8 cellular contexts compared by ENCODE assay signal in the genomic region with DNA sequence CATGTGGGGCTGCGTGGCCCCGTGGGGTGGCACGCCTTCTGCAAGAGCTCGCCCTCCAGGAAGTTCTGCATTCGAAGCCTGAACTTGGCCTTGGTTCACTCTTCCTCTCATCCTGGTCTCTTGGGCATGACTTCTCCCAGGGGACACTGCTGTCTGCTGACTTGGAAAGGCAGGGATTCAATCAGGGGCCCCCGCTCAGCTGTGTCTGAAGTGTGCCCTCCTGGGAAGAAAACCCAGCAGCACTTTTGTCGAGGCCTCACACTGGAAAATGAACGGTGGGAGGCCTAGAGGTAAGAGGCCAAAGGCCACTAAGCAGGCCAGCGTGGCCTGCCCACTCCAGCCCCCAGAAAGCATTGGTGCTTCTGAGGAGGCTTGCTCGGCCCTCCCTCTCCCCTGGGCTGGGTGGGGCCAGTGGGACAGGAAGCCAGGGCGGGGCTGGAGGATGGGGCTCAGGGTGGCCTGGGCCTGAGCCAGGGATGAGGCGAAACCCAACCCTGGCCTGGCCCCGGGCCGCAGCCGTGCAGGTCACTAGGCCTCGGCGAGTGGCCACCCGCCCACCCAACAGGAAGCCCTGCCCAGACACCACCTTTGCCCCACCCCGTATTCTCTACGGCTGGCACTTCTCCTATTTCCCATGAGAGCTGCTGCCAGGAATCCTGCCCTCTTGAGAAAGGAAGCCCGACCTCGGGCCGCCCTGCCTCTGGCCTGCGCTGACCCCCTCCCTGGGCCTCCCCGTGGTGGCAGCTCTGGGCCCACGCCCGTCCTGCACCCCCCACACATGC.
A peak's percentile ranks its signal among the peaks of the same experiment; 100 is the strongest.
DNase-seq lines count a peak whose midpoint lies in the region; ATAC-seq and TF ChIP-seq lines count a peak whose summit lies in the region.

No MANE protein-coding gene starts in this region.

- TF ChIP-seq POLR2A in spleen (IDR thresholded peaks at IDR 0.05): no peak

- DNase-seq in Panc1 (ENCODE audit: low read depth, low spot score) (no peak), iPS-NIHi11 (ENCODE audit: low spot score) (peak; percentile 76), spleen (peak; percentile 94)
- peak; percentile 59 for DNase-seq in activated naive CD8-positive, alpha-beta T cell treated with anti-CD3 and anti-CD28 coated beads, Interleukin-2, amount 50 U/mL, for 24 hours

- H3K9me3 ChIP-seq in Panc1 (ENCODE audit: control insufficient read depth, insufficient read depth, low read depth, low read length) (no peaks in the 10 kb centered on the region), spleen (no peaks in the 10 kb centered on the region)

- CTCF ChIA-PET in Panc1 (lab: Charles Lee): no interaction called here

- 9 to 40% (median 12%) methylated on average over 15 to 27 of the region's 27 CpGs for WGBS in spleen, 5 donors

- no peaks in the 10 kb centered on the region for H3K36me3 ChIP-seq in Panc1 (ENCODE audit: control insufficient read depth, insufficient read depth, low read length)
- H3K36me3 ChIP-seq in spleen: no peaks in the 10 kb centered on the region

- no peak for TF ChIP-seq CTCF in Panc1 (IDR thresholded peaks at IDR 0.05)
- no peak for TF ChIP-seq CTCF in spleen (IDR thresholded peaks at IDR 0.05 in 8 of 11, conservative IDR thresholded peaks at IDR 0.05 in 3 of 11)

- H3K4me3 Mint-ChIP-seq in activated naive CD8-positive, alpha-beta T cell treated with anti-CD3 and anti-CD28 coated beads, Interleukin-2, amount 50 U/mL, for 24 hours: no peak overlapping the region

- H3K4me1 Mint-ChIP-seq in activated naive CD8-positive, alpha-beta T cell treated with anti-CD3 and anti-CD28 coated beads, Interleukin-2, amount 50 U/mL, for 24 hours: peaks cover 50% of the 10 kb centered on the region

- H3K9me3 Mint-ChIP-seq in activated naive CD8-positive, alpha-beta T cell treated with anti-CD3 and anti-CD28 coated beads, Interleukin-2, amount 50 U/mL, for 24 hours: no peaks in the 10 kb centered on the region

- H3K4me3 ChIP-seq in Panc1 (ENCODE audit: low read depth in 2 of 2, low read length in 2 of 2): no peak overlapping the region
- peak overlapping the region in 1 of 8 donors; percentile 33 for H3K4me3 ChIP-seq in spleen

- POLR2A ChIA-PET in Panc1 (lab: Charles Lee): no interaction called here

- peaks cover 41% of the 10 kb centered on the region for H3K4me1 ChIP-seq in Panc1 (ENCODE audit: control insufficient read depth, insufficient read depth, low read length)
- H3K4me1 ChIP-seq in spleen: peaks cover 58 to 100% (median 94%) of the 10 kb centered on the region in 6 donors

- ATAC-seq in GM18498 (IDR thresholded peaks at IDR 0.05; ENCODE audit: unreplicated experiment) (peak; percentile 91), HG02798 (IDR thresholded peaks at IDR 0.05; ENCODE audit: poor library complexity, unreplicated experiment) (peak; percentile 73), Panc1 (peak; percentile 72), HG02870 (IDR thresholded peaks at IDR 0.05; ENCODE audit: unreplicated experiment) (no peak), HG03045 (IDR thresholded peaks at IDR 0.05; ENCODE audit: unreplicated experiment) (no peak)
- peak; percentile 70 for ATAC-seq in activated naive CD8-positive, alpha-beta T cell treated with anti-CD3 and anti-CD28 coated beads, Interleukin-2, amount 50 U/mL, for 24 hours

- no peaks in the 10 kb centered on the region for H3K27me3 Mint-ChIP-seq in activated naive CD8-positive, alpha-beta T cell treated with anti-CD3 and anti-CD28 coated beads, Interleukin-2, amount 50 U/mL, for 24 hours

- H3K36me3 Mint-ChIP-seq in activated naive CD8-positive, alpha-beta T cell treated with anti-CD3 and anti-CD28 coated beads, Interleukin-2, amount 50 U/mL, for 24 hours (ENCODE audit: low read depth): no peaks in the 10 kb centered on the region

- BruUV-seq in Panc1 (replicated peaks; lab: Mats Ljungman, UMichigan): no TSS peak

- H3K27me3 ChIP-seq in Panc1 (ENCODE audit: control insufficient read depth, insufficient read depth, low read length) (no peaks in the 10 kb centered on the region), spleen (replicated peaks in 1 of 7) (no peaks in the 10 kb centered on the region)

- peak overlapping the region; percentile 52 for H3K27ac ChIP-seq in Panc1 (ENCODE audit: low read length)
- peak overlapping the region; percentile 77 to 95 (median 88) for H3K27ac ChIP-seq in spleen

- intact Hi-C loops in Panc1 (cut with micrococcal nuclease; ENCODE audit: unreplicated experiment) (no loop called here), spleen (cut with DNase I; ENCODE audit: low total_unique reads) (loop anchor here (2.0 kb wide), 1 partner anchor 43 kb away; no protein-coding TSS in a partner anchor)

- in situ Hi-C loops in Panc1 (cut with HindIII; ENCODE audit: low pct_unique_long_range_greater_than_20kb, low sequenced_read_pairs): no loop called here

- peak overlapping the region; percentile 70 for H3K27ac Mint-ChIP-seq in activated naive CD8-positive, alpha-beta T cell treated with anti-CD3 and anti-CD28 coated beads, Interleukin-2, amount 50 U/mL, for 24 hours

Comparison
In these comparisons a context has a peak if more than half of its experiments do, and no peak if none do; other contexts are left out.
1. ATAC-seq: peak in GM18498 (single experiment), HG02798 (single experiment), Panc1 (single experiment) and activated naive CD8-positive, alpha-beta T cell treated with anti-CD3 and anti-CD28 coated beads, Interleukin-2, amount 50 U/mL, for 24 hours (single experiment); none in HG02870 (single experiment) and HG03045 (single experiment).